Comparison of ENCODE assay signal across 9 cellular contexts in the genomic region with DNA sequence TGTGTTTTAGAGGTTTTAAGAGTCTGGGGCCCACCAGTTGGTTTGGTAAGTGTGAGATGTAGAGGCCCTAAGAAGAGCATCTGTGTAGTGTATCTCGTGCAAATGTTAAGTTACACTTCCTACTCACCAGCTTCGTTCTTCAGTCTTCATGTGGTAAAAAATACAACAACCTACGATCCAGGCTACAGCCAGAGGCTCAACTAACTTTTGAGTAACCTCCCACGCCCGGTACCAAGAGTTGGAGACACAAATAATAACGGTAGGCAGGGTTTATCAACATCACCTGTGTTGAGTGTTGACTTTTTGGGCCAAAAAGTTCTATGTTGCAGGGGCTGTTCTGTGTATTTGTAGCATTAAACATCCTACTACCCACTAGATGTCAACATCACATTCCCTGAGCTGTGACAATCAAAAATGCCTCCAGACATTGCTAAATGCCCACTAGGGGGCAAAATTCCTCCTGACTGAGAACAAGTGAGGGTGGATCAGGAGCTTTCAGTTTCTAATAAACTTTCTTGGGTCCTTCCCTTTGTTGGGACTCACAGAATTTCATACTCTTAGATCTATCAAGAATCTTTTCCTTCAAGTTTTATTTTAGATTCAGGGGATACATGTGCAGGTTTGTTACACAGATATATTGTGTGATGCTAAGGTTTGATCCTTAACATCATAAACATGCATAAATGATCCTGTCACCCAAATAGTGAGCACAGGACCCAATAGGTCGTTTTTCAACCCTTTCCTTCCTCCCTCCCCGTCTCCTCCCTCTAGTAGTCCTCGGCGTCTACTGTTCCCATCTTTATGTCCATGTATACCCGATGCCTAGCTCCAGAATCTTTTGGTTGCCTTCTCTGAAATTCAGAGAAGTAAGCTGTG.
DNase-seq lines count a peak whose midpoint lies in the region; ATAC-seq, FAIRE-seq and TF ChIP-seq lines count a peak whose summit lies in the region.
"Had no signal": no experiment of that assay in that cellular context is flagged by ENCODE, and none has a peak within 500 bp of the region (broad histone marks: within the 10 kb centered on the region; RNA-seq: fewer than 3 reads in every experiment).

No MANE protein-coding gene starts in this region.

- H3K36me3 Mint-ChIP-seq in activated naive CD4-positive, alpha-beta T cell treated with anti-CD3 and anti-CD28 coated beads for 36 hours (ENCODE audit: low read depth), result no peaks in the 10 kb centered on the region

- DNase-seq in HK-2 (ENCODE audit: unreplicated experiment) (peak; percentile 41), RCC 7860 (ENCODE audit: low spot score) (peak; percentile 30), glomerular visceral epithelial cell (ENCODE audit: extremely low spot score) (peak; percentile 58), prostate gland (ENCODE audit: low spot score) (peak; percentile 35), NCI-H510A treated with DMSO at 0.1 percent for 48 hours (lab: John Stamatoyannopoulos, UW) (no peak)
- DNase-seq in activated naive CD4-positive, alpha-beta T cell treated with anti-CD3 and anti-CD28 coated beads for 36 hours, result peak; percentile 69

- H3K27me3 Mint-ChIP-seq in activated naive CD4-positive, alpha-beta T cell treated with anti-CD3 and anti-CD28 coated beads for 36 hours (ENCODE audit: low read depth), result no peaks in the 10 kb centered on the region

- H3K27ac ChIP-seq in DOHH2 (ENCODE audit: low read depth, low read length) (no peak overlapping the region), prostate gland (no peak overlapping the region)
- H3K27ac ChIP-seq: skin epidermis had no signal

- no peaks in the 10 kb centered on the region for H3K9me3 Mint-ChIP-seq in activated naive CD4-positive, alpha-beta T cell treated with anti-CD3 and anti-CD28 coated beads for 36 hours

- peak; percentile 95 for ATAC-seq in GM21367 (IDR thresholded peaks at IDR 0.05; ENCODE audit: unreplicated experiment)

- TF ChIP-seq CTCF in DOHH2 (IDR thresholded peaks at IDR 0.05; ENCODE audit: low read depth, low read length, poor library complexity, severe bottlenecking) (peak; percentile 93), prostate gland (IDR thresholded peaks at IDR 0.05) (peak; percentile 30 to 66 (median 56))

- TF ChIP-seq POLR2A in prostate gland (IDR thresholded peaks at IDR 0.05), result no peak

- H3K4me3 ChIP-seq in DOHH2 (ENCODE audit: low read length) (peak overlapping the region; percentile 30; the same call in 1 of the 2 replicates), prostate gland (no peak overlapping the region)

- H3K4me1 ChIP-seq in DOHH2 (ENCODE audit: control insufficient read depth, low read length) (peaks cover 5% of the 10 kb centered on the region), prostate gland (replicated peaks) (no peaks in the 10 kb centered on the region)

- H3K4me2 ChIP-seq in DOHH2 (ENCODE audit: low read length), result peak overlapping the region; percentile 39

- H3K79me2 ChIP-seq in DOHH2 (ENCODE audit: control insufficient read depth, low read length), result no peaks in the 10 kb centered on the region

- H3K9me3 ChIP-seq in DOHH2 (ENCODE audit: control insufficient read depth, insufficient read depth, low read length), result no peaks in the 10 kb centered on the region
- no peaks in the 10 kb centered on the region for H3K9me3 ChIP-seq in prostate gland

- intact Hi-C loops in activated naive CD4-positive, alpha-beta T cell treated with anti-CD3 and anti-CD28 coated beads for 36 hours (cut with micrococcal nuclease), result loop anchor here (1.0 to 5.0 kb wide), 3 partner anchors 96 to 911 kb away; no protein-coding TSS in a partner anchor
- intact Hi-C loops in prostate gland (cut with DNase I), result loop anchor here (2.0 to 10.0 kb wide), 2 partner anchors 96 to 214 kb away; a partner anchor contains a TSS

- H3K27ac Mint-ChIP-seq in activated naive CD4-positive, alpha-beta T cell treated with anti-CD3 and anti-CD28 coated beads for 36 hours, result no peak overlapping the region

- no peaks in the 10 kb centered on the region for H3F3A ChIP-seq in DOHH2 (ENCODE audit: control insufficient read depth, insufficient read depth)

- whole genome bisulfite sequencing in prostate gland, result 76% methylated on average over 11 of the region's 11 CpGs

- H3K27me3 ChIP-seq in DOHH2 (ENCODE audit: control insufficient read depth, low read length), result no peaks in the 10 kb centered on the region
- no peaks in the 10 kb centered on the region for H3K27me3 ChIP-seq in prostate gland (replicated peaks; ENCODE audit: insufficient read depth)

- H3K36me3 ChIP-seq in DOHH2 (ENCODE audit: control insufficient read depth, low read length) (no peaks in the 10 kb centered on the region), prostate gland (no peaks in the 10 kb centered on the region)

- peaks cover 16% of the 10 kb centered on the region for H3K4me1 Mint-ChIP-seq in activated naive CD4-positive, alpha-beta T cell treated with anti-CD3 and anti-CD28 coated beads for 36 hours (ENCODE audit: low read depth)

- H3K4me3 Mint-ChIP-seq in activated naive CD4-positive, alpha-beta T cell treated with anti-CD3 and anti-CD28 coated beads for 36 hours, result peak overlapping the region; percentile 25

- FAIRE-seq in RCC 7860 (lab: Jason Lieb, UNC), result peak; percentile 56

- H3K9me2 ChIP-seq in DOHH2 (replicated peaks; ENCODE audit: control insufficient read depth, low read length), result no peaks in the 10 kb centered on the region

- H4K20me1 ChIP-seq in DOHH2 (ENCODE audit: control insufficient read depth, insufficient read depth, low read depth, low read length), result no peaks in the 10 kb centered on the region

- CTCF ChIA-PET in activated naive CD4-positive, alpha-beta T cell treated with anti-CD3 and anti-CD28 coated beads for 36 hours (lab: Charles Lee), result interaction anchor here (0.5 to 4.5 kb wide), 23 partner anchors 8 to 677 kb away, joined by 3 to 80 read pairs (median 3); a partner anchor contains a TSS
